15 cellular contexts compared by ENCODE assay signal in the genomic region with DNA sequence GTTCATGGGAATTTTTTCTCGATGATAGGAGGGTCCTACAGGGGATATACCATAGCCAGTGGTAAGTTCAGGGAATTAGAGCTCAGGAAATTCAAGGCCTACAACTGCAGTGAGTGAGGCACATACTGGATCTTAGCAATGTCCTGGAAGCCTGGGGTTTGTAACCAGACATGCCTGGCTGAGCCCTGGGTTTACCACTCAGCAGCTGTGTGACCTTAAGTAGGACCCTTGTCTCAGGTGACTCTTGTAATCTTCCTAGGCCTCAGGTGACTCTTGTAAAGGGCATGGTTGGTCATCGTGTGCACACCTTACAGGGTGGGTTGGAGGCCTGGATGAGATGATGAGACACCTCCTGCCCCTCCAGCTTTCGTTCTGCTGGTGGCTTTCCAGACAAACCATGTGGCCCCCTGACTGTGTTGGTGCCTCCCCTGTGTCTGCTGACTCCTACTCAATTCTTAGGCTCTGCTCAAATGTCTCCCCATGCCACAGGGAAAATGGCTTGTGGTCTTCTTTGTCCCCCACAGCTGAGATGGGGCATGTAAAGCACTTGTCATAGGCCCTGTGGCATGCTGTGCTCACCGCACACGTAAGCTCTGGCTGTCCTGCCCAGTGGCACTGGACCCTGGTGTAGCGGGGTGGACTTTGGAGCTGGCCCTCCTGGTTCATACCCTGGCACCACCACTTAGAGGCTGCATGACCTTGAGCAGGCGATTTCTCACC.
DNase-seq lines count a peak whose midpoint lies in the region; FAIRE-seq and TF ChIP-seq lines count a peak whose summit lies in the region.
"Had no signal": no experiment of that assay in that cellular context is flagged by ENCODE, and none has a peak within 500 bp of the region (broad histone marks: within the 10 kb centered on the region; RNA-seq: fewer than 3 reads in every experiment).

No MANE protein-coding gene starts in this region.

- peak overlapping the region; percentile 90 for H3K27ac ChIP-seq in left ventricle myocardium inferior (replicated peaks)
- H3K27ac ChIP-seq: BLaER1 treated with 17β-estradiol and CSF1 and Interleukin-3, amounts not matched to agents 10 nM and 100 nM had no signal

- H3K4me3 ChIP-seq in left ventricle myocardium inferior = no peak overlapping the region
- H3K4me3 ChIP-seq in foreskin fibroblast (ENCODE audit: low read depth in 1 of 2, low read length in 2 of 2) = no peak overlapping the region
- H3K4me3 ChIP-seq: BLaER1 treated with 17β-estradiol and CSF1 and Interleukin-3, amounts not matched to agents 10 nM and 100 nM; K562 had no signal

- intact Hi-C loops in left ventricle myocardium inferior (cut with micrococcal nuclease) (no loop called here), cardiac septum (cut with DNase I) (loop anchor here (2.0 kb wide), 2 partner anchors 25 to 77 kb away; no protein-coding TSS in a partner anchor)

- TF ChIP-seq CTCF in left ventricle myocardium inferior (IDR thresholded peaks at IDR 0.05; ENCODE audit: borderline replicate concordance) (no peak), foreskin fibroblast (IDR thresholded peaks at IDR 0.05; ENCODE audit: low read depth, low read length) (no peak)

- FAIRE-seq in HTR-8/SVneo (lab: Jason Lieb, UNC) = no peak
- FAIRE-seq: K562 had no signal

- no peaks in the 10 kb centered on the region for H3K36me3 ChIP-seq in left ventricle myocardium inferior
- H3K36me3 ChIP-seq: BLaER1 treated with 17β-estradiol and CSF1 and Interleukin-3, amounts not matched to agents 10 nM and 100 nM had no signal

- no peaks in the 10 kb centered on the region for H3K27me3 ChIP-seq in left ventricle myocardium inferior (ENCODE audit: low read depth)
- H3K27me3 ChIP-seq: BLaER1 treated with 17β-estradiol and CSF1 and Interleukin-3, amounts not matched to agents 10 nM and 100 nM had no signal

- DNase-seq in left ventricle myocardium inferior = no peak
- DNase-seq in cardiac septum (ENCODE audit: low spot score) = no peak
- DNase-seq in islet precursor cell = peak; percentile 40
- DNase-seq in renal cortical epithelial cell (ENCODE audit: low read depth) = peak; percentile 32
- DNase-seq in activated CD4-positive, alpha-beta T cell treated with anti-CD3 and anti-CD28 coated beads for 1 hour = no peak
- no peak for DNase-seq in HTR-8/SVneo (ENCODE audit: insufficient read length, low spot score)
- no peak for DNase-seq in foreskin fibroblast
- DNase-seq: CD8-positive, alpha-beta memory T cell; NCI-H1105; NCI-H1694; NCI-H2107; NCI-H510A; NCI-H748 treated with DMSO at 0.1 percent for 48 hours had no signal

- peaks cover 86% of the 10 kb centered on the region for H3K4me1 ChIP-seq in left ventricle myocardium inferior

- peaks cover 22% of the 10 kb centered on the region for H3K9me3 ChIP-seq in left ventricle myocardium inferior (replicated peaks)

Comparison
In these comparisons a context has a peak if more than half of its experiments do, and no peak if none do; other contexts are left out.
1. DNase-seq: peak in islet precursor cell (single experiment) and renal cortical epithelial cell (single experiment); none in left ventricle myocardium inferior (single experiment), cardiac septum (single experiment), activated CD4-positive, alpha-beta T cell treated with anti-CD3 and anti-CD28 coated beads for 1 hour (single experiment), HTR-8/SVneo (single experiment) and foreskin fibroblast (0 of 2).